Comparison of ENCODE assay signal across 25 cellular contexts in the genomic region with DNA sequence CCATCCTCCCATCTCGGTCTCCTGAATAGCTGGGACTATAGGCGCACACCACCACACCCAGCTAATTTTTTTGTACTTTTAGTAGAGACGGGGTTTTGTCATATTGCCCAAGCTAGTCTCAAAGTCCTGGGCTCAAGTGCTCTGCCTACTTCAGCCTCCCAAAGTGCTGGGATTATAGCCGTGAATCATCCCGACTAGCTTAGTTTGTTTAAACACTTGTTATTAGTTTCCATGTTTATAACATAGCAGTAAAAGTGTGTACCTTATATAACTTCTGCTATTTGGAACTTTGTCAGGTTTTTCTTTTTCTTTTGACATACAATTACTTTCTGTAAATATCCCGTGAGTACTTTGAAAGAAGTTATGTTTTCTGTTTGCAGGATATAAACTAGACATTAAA.
DNase-seq lines count a peak whose midpoint lies in the region; ATAC-seq and TF ChIP-seq lines count a peak whose summit lies in the region.
"Had no signal": no experiment of that assay in that cellular context is flagged by ENCODE, and none has a peak within 500 bp of the region (broad histone marks: within the 10 kb centered on the region; RNA-seq: fewer than 3 reads in every experiment).

No MANE protein-coding gene starts in this region.

- no peak overlapping the region for H3K27ac Mint-ChIP-seq in naive thymus-derived CD8-positive, alpha-beta T cell
- H3K27ac Mint-ChIP-seq: CD8-positive, alpha-beta memory T cell; GM23338 had no signal

- no peaks in the 10 kb centered on the region for H3K9me3 ChIP-seq in PC-9 (ENCODE audit: insufficient read depth, low read depth)
- no peaks in the 10 kb centered on the region for H3K9me3 ChIP-seq in mesenchymal stem cell (ENCODE audit: control insufficient read depth, low read length)

- peaks cover 0 to 15% (median 7%) of the 10 kb centered on the region in 5 donors for H3K27me3 Mint-ChIP-seq in naive thymus-derived CD8-positive, alpha-beta T cell

- no peaks in the 10 kb centered on the region; the same call in 1 of the 2 replicates for H3K9me2 ChIP-seq in PC-9 (ENCODE audit: insufficient read depth)

- H3K27me3 ChIP-seq in PC-9 (ENCODE audit: insufficient read depth, low read depth), result no peaks in the 10 kb centered on the region
- no peaks in the 10 kb centered on the region for H3K27me3 ChIP-seq in mesenchymal stem cell (ENCODE audit: control insufficient read depth in 1 of 2, insufficient read depth in 1 of 2, low read length in 2 of 2)

- H2AFZ ChIP-seq in PC-9 (0 out of 2 replicates have a peak overlapping the region, but pooled peaks have one; percentile 16), mesenchymal stem cell (ENCODE audit: low read depth, low read length) (no peak overlapping the region)

- CTCF ChIA-PET in PC-9 (lab: Charles Lee), result no interaction called here

- DNase-seq in HCEC 1CT (peak; percentile 18), PC-9 (no peak), mesenchymal stem cell (peak; percentile 66), NCI-H1092 treated with DMSO at 0.1 percent for 48 hours (lab: John Stamatoyannopoulos, UW) (no peak), G401 (ENCODE audit: low spot score) (no peak)
- no peak for DNase-seq in naive thymus-derived CD8-positive, alpha-beta T cell
- DNase-seq: Calu3; CD8-positive, alpha-beta memory T cell; DMS153; GF-D8; KG1; MV-4-11; NCI-H1694; NCI-H2081; NCI-H2171; NCI-H526; OCI-M1; RPMI8226; SHP77; SW 1271 had no signal

- intact Hi-C loops in PC-9 (cut with micrococcal nuclease; ENCODE audit: unreplicated experiment), result no loop called here

- no peak overlapping the region for H3K18ac ChIP-seq in mesenchymal stem cell (ENCODE audit: low read depth in 1 of 2, low read length in 2 of 2)

- no TSS peak for BruUV-seq in PC-9 (replicated peaks; lab: Mats Ljungman, UMichigan)

- H3K4me3 Mint-ChIP-seq in naive thymus-derived CD8-positive, alpha-beta T cell, result no peak overlapping the region
- H3K4me3 Mint-ChIP-seq: CD8-positive, alpha-beta memory T cell; GM23338 had no signal

- no peaks in the 10 kb centered on the region for H3K9me3 Mint-ChIP-seq in naive thymus-derived CD8-positive, alpha-beta T cell
- H3K9me3 Mint-ChIP-seq: CD8-positive, alpha-beta memory T cell; GM23338 had no signal

- H3K4me3 ChIP-seq in PC-9 (no peak overlapping the region), mesenchymal stem cell (ENCODE audit: insufficient read depth in 1 of 2, low read depth in 1 of 2, low read length in 2 of 2) (no peak overlapping the region)
- H3K4me3 ChIP-seq: GM23338 had no signal

- no peaks in the 10 kb centered on the region for H3K36me3 Mint-ChIP-seq in naive thymus-derived CD8-positive, alpha-beta T cell
- H3K36me3 Mint-ChIP-seq: CD8-positive, alpha-beta memory T cell had no signal

- H4K91ac ChIP-seq in mesenchymal stem cell (ENCODE audit: low read length), result no peak overlapping the region

- H4K20me1 ChIP-seq in PC-9 (ENCODE audit: insufficient read depth), result no peaks in the 10 kb centered on the region

- no peak overlapping the region for H2BK5ac ChIP-seq in mesenchymal stem cell (ENCODE audit: low read depth, low read length, poor library complexity, severe bottlenecking)

- in situ Hi-C loops in G401 (cut with HindIII; ENCODE audit: low sequenced_read_pairs), result no loop called here

- H3K27ac ChIP-seq in PC-9 (no peak overlapping the region), mesenchymal stem cell (ENCODE audit: low read length, poor library complexity, severe bottlenecking) (no peak overlapping the region)
- H3K27ac ChIP-seq: C4-2B had no signal

- no peak overlapping the region for H2BK12ac ChIP-seq in mesenchymal stem cell (ENCODE audit: low read length in 2 of 2)

- WGBS in mesenchymal stem cell, result 70% methylated on average over 3 of the region's 6 CpGs

- H3K4me1 Mint-ChIP-seq in naive thymus-derived CD8-positive, alpha-beta T cell, result no peaks in the 10 kb centered on the region
- H3K4me1 Mint-ChIP-seq: CD8-positive, alpha-beta memory T cell had no signal

- no peak overlapping the region for H2AK5ac ChIP-seq in mesenchymal stem cell (ENCODE audit: low read length, severe bottlenecking)

- no peak overlapping the region for H2BK15ac ChIP-seq in mesenchymal stem cell (ENCODE audit: low read depth, poor library complexity, severe bottlenecking)

- no peak overlapping the region for H2BK120ac ChIP-seq in mesenchymal stem cell (ENCODE audit: low read depth, low read length)

- H3K4me2 ChIP-seq in PC-9 (no peak overlapping the region), mesenchymal stem cell (ENCODE audit: low read length, poor library complexity, severe bottlenecking) (no peak overlapping the region)
- H3K4me2 ChIP-seq: GM23338 had no signal

- H3K23ac ChIP-seq in mesenchymal stem cell (ENCODE audit: low read length in 2 of 2), result no peak overlapping the region

- H3K36me3 ChIP-seq in PC-9 (ENCODE audit: low read depth) (no peaks in the 10 kb centered on the region), mesenchymal stem cell (ENCODE audit: control insufficient read depth in 1 of 2, insufficient read depth in 2 of 2, low read depth in 1 of 2, low read length in 2 of 2) (no peaks in the 10 kb centered on the region)

- no peak overlapping the region for H3K14ac ChIP-seq in mesenchymal stem cell (ENCODE audit: low read length in 2 of 2)

- H4K8ac ChIP-seq in mesenchymal stem cell (ENCODE audit: low read length), result no peak overlapping the region

- POLR2A ChIA-PET in PC-9 (lab: Charles Lee; ENCODE audit: unreplicated experiment), result no interaction called here
- POLR2A ChIA-PET in naive thymus-derived CD8-positive, alpha-beta T cell (lab: Charles Lee), result no interaction called here

- TF ChIP-seq CTCF in PC-9 (conservative IDR thresholded peaks at IDR 0.05), result no peak

- H3K79me2 ChIP-seq in PC-9 (ENCODE audit: low read depth), result no peaks in the 10 kb centered on the region

- H3F3A ChIP-seq in PC-9 (ENCODE audit: insufficient read depth, low read depth), result no peaks in the 10 kb centered on the region

- H3K4me1 ChIP-seq in PC-9 (replicated peaks; ENCODE audit: insufficient read depth) (no peaks in the 10 kb centered on the region), mesenchymal stem cell (ENCODE audit: control insufficient read depth, insufficient read depth, low read depth, low read length) (no peaks in the 10 kb centered on the region)

- H3K79me1 ChIP-seq in mesenchymal stem cell (replicated peaks; ENCODE audit: low read length, poor library complexity, severe bottlenecking), result no peaks in the 10 kb centered on the region

- ATAC-seq in esophagus mucosa (peak; percentile 25), GM18867 (IDR thresholded peaks at IDR 0.05; ENCODE audit: unreplicated experiment) (no peak)
- ATAC-seq in naive thymus-derived CD8-positive, alpha-beta T cell, result no peak
- ATAC-seq: GM23338, HCT116 had no signal

- H3K9ac ChIP-seq in mesenchymal stem cell (ENCODE audit: low read length), result no peak overlapping the region

- H3K4ac ChIP-seq in mesenchymal stem cell (ENCODE audit: low read depth in 1 of 2, low read length in 2 of 2), result no peak overlapping the region

Comparison
In these comparisons a context has a peak if more than half of its experiments do, and no peak if none do; other contexts are left out.
1. DNase-seq: peak in HCEC 1CT (single experiment) and mesenchymal stem cell (single experiment); none in PC-9 (0 of 2), NCI-H1092 treated with DMSO at 0.1 percent for 48 hours (single experiment), naive thymus-derived CD8-positive, alpha-beta T cell (0 of 10) and G401 (single experiment).